Comparison of ENCODE assay signal across 13 cellular contexts in the genomic region with DNA sequence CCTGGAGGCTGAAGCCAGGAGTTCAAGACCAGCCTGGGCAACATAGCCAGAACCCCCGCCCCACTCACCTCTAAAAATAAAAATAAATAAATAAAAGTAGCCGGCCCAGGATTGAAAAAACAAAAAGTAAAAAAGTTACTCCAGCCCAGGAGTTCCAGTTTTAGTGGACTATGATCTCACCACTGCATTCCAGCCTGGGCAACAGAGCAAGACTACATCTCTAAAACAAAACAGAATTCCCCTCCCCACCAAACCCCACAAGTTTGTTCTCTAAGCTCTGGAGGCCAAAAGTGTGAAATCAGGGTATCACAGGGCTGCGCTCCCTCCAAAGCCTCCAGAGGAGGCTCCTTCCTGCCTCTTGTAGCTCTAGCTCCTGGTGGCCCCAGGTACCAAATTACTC. TPM values are rescaled to one million over a fixed set of nuclear protein-coding genes. Genes with fewer than 3 reads are reported as not detected.
DNase-seq lines count a peak whose midpoint lies in the region; ATAC-seq, FAIRE-seq and TF ChIP-seq lines count a peak whose summit lies in the region.
"Had no signal": no experiment of that assay in that cellular context is flagged by ENCODE, and none has a peak within 500 bp of the region (broad histone marks: within the 10 kb centered on the region; RNA-seq: fewer than 3 reads in every experiment).

No MANE protein-coding gene starts in this region.

- H3K9me3 Mint-ChIP-seq in activated B cell treated with CpG ODN at 0.5 μM for 24 hours, result no peaks in the 10 kb centered on the region

- TF ChIP-seq EP300 in HepG2 (IDR thresholded peaks at IDR 0.05; ENCODE audit: low read depth in 2 of 2, low read length in 2 of 2), result no peak
- no peak for TF ChIP-seq EP300 in HepG2 (CRISPR knock-in tag; IDR thresholded peaks at IDR 0.05; ENCODE audit: borderline replicate concordance)

- no TSS peak for BruUV-seq in HepG2 (replicated peaks; lab: Mats Ljungman, UMichigan)

- H3K9me3 ChIP-seq in right atrium auricular region (no peaks in the 10 kb centered on the region), HepG2 (ENCODE audit: low read length) (no peaks in the 10 kb centered on the region), pancreas (no peaks in the 10 kb centered on the region)
- H3K9me3 ChIP-seq: esophagus muscularis mucosa, uterus had no signal

- H3K27ac Mint-ChIP-seq in activated B cell treated with CpG ODN at 0.5 μM for 24 hours, result no peak overlapping the region

- H3K4me1 Mint-ChIP-seq in activated B cell treated with CpG ODN at 0.5 μM for 24 hours, result peaks cover 47% of the 10 kb centered on the region

- H3K9ac ChIP-seq in HepG2 (ENCODE audit: insufficient read depth, low read depth, low read length), result peak overlapping the region; percentile 98; the same call in 1 of the 2 replicates

- no peak for TF ChIP-seq CTCF in right atrium auricular region (IDR thresholded peaks at IDR 0.05)
- TF ChIP-seq CTCF in activated B cell treated with CpG ODN at 0.5 μM for 24 hours (IDR thresholded peaks at IDR 0.05), result no peak
- no peak for TF ChIP-seq CTCF in HepG2 (CRISPR knock-in tag; IDR thresholded peaks at IDR 0.05)
- no peak for TF ChIP-seq CTCF in pancreas (IDR thresholded peaks at IDR 0.05)

- TF ChIP-seq RAD21 in HepG2 (CRISPR knock-in tag; IDR thresholded peaks at IDR 0.05), result no peak

- H4K20me1 ChIP-seq in HepG2 (ENCODE audit: insufficient read depth, low read length), result no peaks in the 10 kb centered on the region

- H3K36me3 ChIP-seq in right atrium auricular region, result no peaks in the 10 kb centered on the region
- no peaks in the 10 kb centered on the region for H3K36me3 ChIP-seq in HepG2 (replicated peaks in 1 of 2; ENCODE audit: control insufficient read depth in 1 of 2, insufficient read depth in 2 of 2, low read length in 2 of 2)
- H3K36me3 ChIP-seq in pancreas, result no peaks in the 10 kb centered on the region
- H3K36me3 ChIP-seq: uterus had no signal

- H3K4me1 ChIP-seq in right atrium auricular region, result peaks cover 0 to 13% of the 10 kb centered on the region in 2 donors
- peaks cover 43% of the 10 kb centered on the region for H3K4me1 ChIP-seq in HepG2 (ENCODE audit: insufficient read depth, low read length)
- H3K4me1 ChIP-seq in pancreas, result no peaks in the 10 kb centered on the region
- H3K4me1 ChIP-seq: uterus had no signal

- H3K27ac ChIP-seq in right atrium auricular region (no peak overlapping the region), HepG2 (ENCODE audit: extremely low read length, insufficient read depth, low read length) (peak overlapping the region; percentile 91), pancreas (no peak overlapping the region)

- H3K27me3 Mint-ChIP-seq in activated B cell treated with CpG ODN at 0.5 μM for 24 hours, result no peaks in the 10 kb centered on the region

- H3K4me3 Mint-ChIP-seq in activated B cell treated with CpG ODN at 0.5 μM for 24 hours, result peak overlapping the region; percentile 82

- in situ Hi-C loops in HepG2 (cut with HindIII; ENCODE audit: extremely low pct_ligation_motif_present, low pct_unique_long_range_greater_than_20kb), result loop anchor here (10.0 kb wide), 1 partner anchor 139 kb away; no protein-coding TSS in a partner anchor

- no peak for ATAC-seq in Right ventricle myocardium inferior
- ATAC-seq in activated B cell treated with CpG ODN at 0.5 μM for 24 hours (ENCODE audit: low read depth), result no peak
- ATAC-seq in HepG2, result no peak
- ATAC-seq in pancreas, result no peak

- CTCF ChIA-PET in activated B cell treated with CpG ODN at 0.5 μM for 24 hours (lab: Charles Lee) (no interaction called here), HepG2 (lab: Yijun Ruan, JAX; ENCODE audit: low intra/inter-chr PET ratio, low total read pairs) (no interaction called here)

- H3K27me3 ChIP-seq in right atrium auricular region (no peaks in the 10 kb centered on the region), HepG2 (ENCODE audit: control insufficient read depth in 1 of 2, insufficient read depth in 2 of 2, low read length in 2 of 2) (no peaks in the 10 kb centered on the region; a peak in 2 of 5 replicates), pancreas (no peaks in the 10 kb centered on the region)
- H3K27me3 ChIP-seq: esophagus muscularis mucosa, uterus had no signal

- DNase-seq in Right ventricle myocardium inferior (ENCODE audit: missing footprints), result peak; percentile 15
- no peak for DNase-seq in right atrium auricular region (ENCODE audit: low spot score)
- no peak for DNase-seq in activated B cell treated with CpG ODN at 0.5 μM for 24 hours
- DNase-seq in HepG2 (ENCODE audit: low spot score), result peak; percentile 52
- no peak for DNase-seq in AG08396 (ENCODE audit: low spot score)
- DNase-seq in stimulated activated CD4-positive, alpha-beta T cell treated with anti-CD3 and anti-CD28 coated beads, Interleukin-4, amount 100 ng/mL, for 24 hours, result no peak
- no peak for DNase-seq in pancreas
- DNase-seq in hepatic stellate cell (ENCODE audit: low spot score), result no peak
- DNase-seq: NCI-H1417 treated with DMSO at 0.1 percent for 48 hours had no signal

- H3K79me2 ChIP-seq in HepG2 (ENCODE audit: insufficient read depth, low read length), result peaks cover 3% of the 10 kb centered on the region

- intact Hi-C loops in Right ventricle myocardium inferior (cut with DNase I), result no loop called here
- intact Hi-C loops in activated B cell treated with CpG ODN at 0.5 μM for 24 hours (cut with micrococcal nuclease), result loop anchor here (5.0 to 10.0 kb wide), 2 partner anchors 36 to 1171 kb away; a partner anchor contains a TSS
- intact Hi-C loops in HepG2 (cut with micrococcal nuclease; ENCODE audit: unreplicated experiment), result no loop called here
- intact Hi-C loops in pancreas (cut with DNase I), result no loop called here

- POLR2A ChIA-PET in activated B cell treated with CpG ODN at 0.5 μM for 24 hours (lab: Charles Lee), result interaction anchor here (0.6 to 2.6 kb wide), 2 partner anchors 35 to 52 kb away, joined by 4 to 25 read pairs; no protein-coding TSS in a partner anchor
- POLR2A ChIA-PET in HepG2 (lab: Yijun Ruan, JAX), result interaction anchor here (1.2 to 6.5 kb wide), 6 partner anchors 18 to 73 kb away, joined by 3 to 113 read pairs (median 28); a partner anchor contains a TSS

- H2AFZ ChIP-seq in HepG2 (ENCODE audit: low read length), result no peak overlapping the region

- H3K36me3 Mint-ChIP-seq in activated B cell treated with CpG ODN at 0.5 μM for 24 hours (ENCODE audit: low read depth), result peaks cover 1% of the 10 kb centered on the region

- H3K4me3 ChIP-seq in right atrium auricular region (no peak overlapping the region), HepG2 (replicated peaks in 1 of 3; ENCODE audit: insufficient read depth in 1 of 3, low read depth in 2 of 3, low read length in 3 of 3) (0 out of 6 replicates have a peak overlapping the region, but pooled peaks of 1 of the 3 experiments have one; percentile 100), pancreas (no peak overlapping the region)

- peak; percentile 56 for FAIRE-seq in HepG2 (lab: Jason Lieb, UNC)
- FAIRE-seq in pancreas (lab: Jason Lieb, UNC), result no peak
- FAIRE-seq: small intestine had no signal

- 53% methylated on average over 3 of the region's 3 CpGs for WGBS in HepG2 (ENCODE audit: low lambda C conversion rate)
- WGBS in pancreas, 2 donors, result 71 to 78% methylated on average over 3 of the region's 3 CpGs

- no peak for TF ChIP-seq POLR2A in HepG2 (IDR thresholded peaks at IDR 0.05; ENCODE audit: insufficient read depth in 1 of 2, low read depth in 2 of 2, low read length in 2 of 2)

- H3K4me2 ChIP-seq in HepG2 (ENCODE audit: low read depth, low read length), result peak overlapping the region; percentile 97

RNA-seq across cellular contexts. Expression of a gene that starts 1.7 kb away (rescaled TPM):
- 19.6 TPM for total RNA-seq in Right ventricle myocardium inferior
- total RNA-seq in right atrium auricular region, result 10 to 100 TPM in 1 of 2 donors, 1 to 10 TPM in 1; 7.5 to 11.7 TPM
- 37.7 and 55.4 TPM in 2 replicates for total RNA-seq in activated B cell treated with CpG ODN at 0.5 μM for 24 hours
- 10.2 and 20.3 TPM in 2 replicates for total RNA-seq in HepG2 (2016; rRNA removed; fragmentation: Illumina TruSeq; extraction: Trizol)
- 5.4 and 6.4 TPM in 2 replicates for total RNA-seq in HepG2 (2016; cell fraction: cytosol; rRNA removed; fragmentation: Illumina TruSeq; extraction: Trizol; ENCODE audit: low read depth)
- total RNA-seq in HepG2 (2016; cell fraction: insoluble cytoplasmic fraction; rRNA removed; fragmentation: Illumina TruSeq; extraction: Trizol), result 9.1 and 22.3 TPM in 2 replicates
- 6.5 and 7.3 TPM in 2 replicates for total RNA-seq in HepG2 (2016; cell fraction: membrane; rRNA removed; fragmentation: Illumina TruSeq; extraction: Trizol)
- total RNA-seq in HepG2 (2016; cell fraction: nucleus; rRNA removed; fragmentation: Illumina TruSeq; extraction: Trizol), result 18.0 and 21.4 TPM in 2 replicates
- polyA plus RNA-seq in HepG2 (2011; rRNA removed), result 19.2 and 20.5 TPM in 2 replicates
- 6.4 and 12.2 TPM in 2 replicates for polyA plus RNA-seq in HepG2 (2011; cell fraction: cytosol; rRNA removed)
- 166 and 260 TPM in 2 replicates for polyA plus RNA-seq in HepG2 (2011; cell fraction: nucleus; rRNA removed)
- polyA plus RNA-seq in HepG2 (2012), result 16.1 and 26.4 TPM in 2 replicates
- polyA plus RNA-seq in HepG2 (2016; cell fraction: cytosol; fragmentation: Illumina TruSeq; extraction: Trizol; ENCODE audit: low read depth), result 1.4 and 1.5 TPM in 2 replicates
- polyA plus RNA-seq in HepG2 (2016; cell fraction: insoluble cytoplasmic fraction; fragmentation: Illumina TruSeq; extraction: Trizol; ENCODE audit: low read depth), result 7.6 and 10.2 TPM in 2 replicates
- 3.0 and 3.4 TPM in 2 replicates for polyA plus RNA-seq in HepG2 (2016; cell fraction: membrane; fragmentation: Illumina TruSeq; extraction: Trizol; ENCODE audit: low read depth)
- polyA plus RNA-seq in HepG2 (2016; cell fraction: nucleus; fragmentation: Illumina TruSeq; extraction: Trizol; ENCODE audit: insufficient read depth, low read depth), result 52.5 and 55.5 TPM in 2 replicates
- polyA minus RNA-seq in HepG2 (2011; rRNA and poly(A)+ RNA removed; ENCODE audit: low replicate concordance), result 12.2 and 16.0 TPM in 2 replicates
- 6.7 and 8.6 TPM in 2 replicates for polyA minus RNA-seq in HepG2 (2011; cell fraction: cytosol; rRNA and poly(A)+ RNA removed)
- 21.5 and 26.5 TPM in 2 replicates for polyA minus RNA-seq in HepG2 (2011; cell fraction: nucleus; rRNA and poly(A)+ RNA removed)
- 10 to 100 TPM; 14.9 to 30.5 (median 20.6) TPM for total RNA-seq in pancreas
- 100 to 1,000 TPM in 1 of 2 donors, 10 to 100 TPM in 1; 93.1 to 116 TPM for polyA plus RNA-seq in pancreas

RNA-seq across cellular contexts. Expression of a gene that starts 34.3 kb away (rescaled TPM):
- 16.5 TPM for total RNA-seq in Right ventricle myocardium inferior
- 10 to 100 TPM; 21.9 to 32.7 TPM for total RNA-seq in right atrium auricular region
- total RNA-seq in activated B cell treated with CpG ODN at 0.5 μM for 24 hours, result 49.3 and 61.1 TPM in 2 replicates
- 56.7 and 61.9 TPM in 2 replicates for total RNA-seq in HepG2 (2016; rRNA removed; fragmentation: Illumina TruSeq; extraction: Trizol)
- total RNA-seq in HepG2 (2016; cell fraction: cytosol; rRNA removed; fragmentation: Illumina TruSeq; extraction: Trizol; ENCODE audit: low read depth), result 33.4 and 40.8 TPM in 2 replicates
- 56.8 and 63.9 TPM in 2 replicates for total RNA-seq in HepG2 (2016; cell fraction: insoluble cytoplasmic fraction; rRNA removed; fragmentation: Illumina TruSeq; extraction: Trizol)
- total RNA-seq in HepG2 (2016; cell fraction: membrane; rRNA removed; fragmentation: Illumina TruSeq; extraction: Trizol), result 47.0 and 50.8 TPM in 2 replicates
- 51.6 and 62.1 TPM in 2 replicates for total RNA-seq in HepG2 (2016; cell fraction: nucleus; rRNA removed; fragmentation: Illumina TruSeq; extraction: Trizol)
- 71.9 and 86.9 TPM in 2 replicates for polyA plus RNA-seq in HepG2 (2011; rRNA removed)
- polyA plus RNA-seq in HepG2 (2011; cell fraction: cytosol; rRNA removed), result 79.8 and 81.8 TPM in 2 replicates
- 137 and 149 TPM in 2 replicates for polyA plus RNA-seq in HepG2 (2011; cell fraction: nucleus; rRNA removed)
- polyA plus RNA-seq in HepG2 (2012), result 47.2 and 55.2 TPM in 2 replicates
- polyA plus RNA-seq in HepG2 (2016; cell fraction: cytosol; fragmentation: Illumina TruSeq; extraction: Trizol; ENCODE audit: low read depth), result 25.6 and 28.6 TPM in 2 replicates
- 56.0 and 56.2 TPM in 2 replicates for polyA plus RNA-seq in HepG2 (2016; cell fraction: insoluble cytoplasmic fraction; fragmentation: Illumina TruSeq; extraction: Trizol; ENCODE audit: low read depth)
- 51.0 and 51.1 TPM in 2 replicates for polyA plus RNA-seq in HepG2 (2016; cell fraction: membrane; fragmentation: Illumina TruSeq; extraction: Trizol; ENCODE audit: low read depth)
- polyA plus RNA-seq in HepG2 (2016; cell fraction: nucleus; fragmentation: Illumina TruSeq; extraction: Trizol; ENCODE audit: insufficient read depth, low read depth), result 128 and 130 TPM in 2 replicates
- 31.8 and 64.1 TPM in 2 replicates for polyA minus RNA-seq in HepG2 (2011; rRNA and poly(A)+ RNA removed; ENCODE audit: low replicate concordance)
- polyA minus RNA-seq in HepG2 (2011; cell fraction: cytosol; rRNA and poly(A)+ RNA removed), result 18.9 and 34.5 TPM in 2 replicates
- polyA minus RNA-seq in HepG2 (2011; cell fraction: nucleus; rRNA and poly(A)+ RNA removed), result 55.4 and 70.4 TPM in 2 replicates
- 10 to 100 TPM; 14.1 to 28.1 (median 20.7) TPM for total RNA-seq in pancreas
- polyA plus RNA-seq in pancreas, result 10 to 100 TPM; 42.8 to 63.9 TPM

RNA-seq across cellular contexts. Expression of a gene that starts 40.5 kb away (rescaled TPM):
- not detected for total RNA-seq in Right ventricle myocardium inferior
- 1 to 10 TPM in 1 of 2 donors, under 1 TPM in 1; 0.56 to 1.1 TPM for total RNA-seq in right atrium auricular region
- total RNA-seq in activated B cell treated with CpG ODN at 0.5 μM for 24 hours, result 0.15 TPM in 1 of 2 replicates, not detected in the other
- total RNA-seq in HepG2 (2016; rRNA removed; fragmentation: Illumina TruSeq; extraction: Trizol), result 0.20 and 0.72 TPM in 2 replicates
- 0.30 TPM in 1 of 2 replicates, not detected in the other for total RNA-seq in HepG2 (2016; cell fraction: cytosol; rRNA removed; fragmentation: Illumina TruSeq; extraction: Trizol; ENCODE audit: low read depth)
- total RNA-seq in HepG2 (2016; cell fraction: insoluble cytoplasmic fraction; rRNA removed; fragmentation: Illumina TruSeq; extraction: Trizol), result 0.32 and 0.36 TPM in 2 replicates
- total RNA-seq in HepG2 (2016; cell fraction: membrane; rRNA removed; fragmentation: Illumina TruSeq; extraction: Trizol), result 0.34 and 0.52 TPM in 2 replicates
- total RNA-seq in HepG2 (2016; cell fraction: nucleus; rRNA removed; fragmentation: Illumina TruSeq; extraction: Trizol), result 0.72 and 0.75 TPM in 2 replicates
- 0.17 and 0.30 TPM in 2 replicates for polyA plus RNA-seq in HepG2 (2011; rRNA removed)
- polyA plus RNA-seq in HepG2 (2011; cell fraction: cytosol; rRNA removed), result 0.14 and 0.27 TPM in 2 replicates
- 4.0 and 5.9 TPM in 2 replicates for polyA plus RNA-seq in HepG2 (2011; cell fraction: nucleus; rRNA removed)
- 0.87 and 1.1 TPM in 2 replicates for polyA plus RNA-seq in HepG2 (2012)
- polyA plus RNA-seq in HepG2 (2016; cell fraction: cytosol; fragmentation: Illumina TruSeq; extraction: Trizol; ENCODE audit: low read depth), result 0.07 TPM in 1 of 2 replicates, not detected in the other
- polyA plus RNA-seq in HepG2 (2016; cell fraction: insoluble cytoplasmic fraction; fragmentation: Illumina TruSeq; extraction: Trizol; ENCODE audit: low read depth), result 0.29 and 0.79 TPM in 2 replicates
- 0.31 and 0.40 TPM in 2 replicates for polyA plus RNA-seq in HepG2 (2016; cell fraction: membrane; fragmentation: Illumina TruSeq; extraction: Trizol; ENCODE audit: low read depth)
- 2.5 and 3.4 TPM in 2 replicates for polyA plus RNA-seq in HepG2 (2016; cell fraction: nucleus; fragmentation: Illumina TruSeq; extraction: Trizol; ENCODE audit: insufficient read depth, low read depth)
- 2.6 TPM in 1 of 2 replicates, not detected in the other for polyA minus RNA-seq in HepG2 (2011; rRNA and poly(A)+ RNA removed; ENCODE audit: low replicate concordance)
- polyA minus RNA-seq in HepG2 (2011; cell fraction: cytosol; rRNA and poly(A)+ RNA removed), result 1.1 and 1.4 TPM in 2 replicates
- polyA minus RNA-seq in HepG2 (2011; cell fraction: nucleus; rRNA and poly(A)+ RNA removed), result 1.9 and 2.1 TPM in 2 replicates
- not detected for total RNA-seq in pancreas
- not detected for polyA plus RNA-seq in pancreas
- polyA plus RNA-seq: CD14-positive monocyte had no signal

RNA-seq across cellular contexts. Expression of a gene that starts 49.5 kb away (rescaled TPM):
- total RNA-seq in Right ventricle myocardium inferior (11.1 TPM), right atrium auricular region (1 to 10 TPM; 6.4 to 6.6 TPM), activated B cell treated with CpG ODN at 0.5 μM for 24 hours (29.2 and 34.7 TPM in 2 replicates), HepG2 (2016; rRNA removed; fragmentation: Illumina TruSeq; extraction: Trizol) (124 and 134 TPM in 2 replicates), pancreas (1 to 10 TPM; 3.7 to 9.4 (median 7.0) TPM)
- total RNA-seq in HepG2 (2016; cell fraction: cytosol; rRNA removed; fragmentation: Illumina TruSeq; extraction: Trizol; ENCODE audit: low read depth), result 63.0 and 77.3 TPM in 2 replicates
- total RNA-seq in HepG2 (2016; cell fraction: insoluble cytoplasmic fraction; rRNA removed; fragmentation: Illumina TruSeq; extraction: Trizol), result 125 and 130 TPM in 2 replicates
- total RNA-seq in HepG2 (2016; cell fraction: membrane; rRNA removed; fragmentation: Illumina TruSeq; extraction: Trizol), result 99.9 and 116 TPM in 2 replicates
- 56.0 and 67.3 TPM in 2 replicates for total RNA-seq in HepG2 (2016; cell fraction: nucleus; rRNA removed; fragmentation: Illumina TruSeq; extraction: Trizol)
- polyA plus RNA-seq in HepG2 (2011; rRNA removed) (39.5 and 57.5 TPM in 2 replicates), pancreas (10 to 100 TPM in 1 of 2 donors, 1 to 10 TPM in 1; 9.8 to 11.0 TPM)
- polyA plus RNA-seq in HepG2 (2011; cell fraction: cytosol; rRNA removed), result 30.6 and 53.2 TPM in 2 replicates
- polyA plus RNA-seq in HepG2 (2011; cell fraction: nucleus; rRNA removed), result 36.9 and 39.6 TPM in 2 replicates
- polyA plus RNA-seq in HepG2 (2012), result 29.8 and 41.3 TPM in 2 replicates
- polyA plus RNA-seq in HepG2 (2016; cell fraction: cytosol; fragmentation: Illumina TruSeq; extraction: Trizol; ENCODE audit: low read depth), result 57.1 and 73.3 TPM in 2 replicates
- 98.3 and 102 TPM in 2 replicates for polyA plus RNA-seq in HepG2 (2016; cell fraction: insoluble cytoplasmic fraction; fragmentation: Illumina TruSeq; extraction: Trizol; ENCODE audit: low read depth)
- 74.9 and 82.8 TPM in 2 replicates for polyA plus RNA-seq in HepG2 (2016; cell fraction: membrane; fragmentation: Illumina TruSeq; extraction: Trizol; ENCODE audit: low read depth)
- polyA plus RNA-seq in HepG2 (2016; cell fraction: nucleus; fragmentation: Illumina TruSeq; extraction: Trizol; ENCODE audit: insufficient read depth, low read depth), result 101 and 105 TPM in 2 replicates
- 26.4 and 34.1 TPM in 2 replicates for polyA minus RNA-seq in HepG2 (2011; rRNA and poly(A)+ RNA removed; ENCODE audit: low replicate concordance)
- 11.1 and 15.5 TPM in 2 replicates for polyA minus RNA-seq in HepG2 (2011; cell fraction: cytosol; rRNA and poly(A)+ RNA removed)
- polyA minus RNA-seq in HepG2 (2011; cell fraction: nucleus; rRNA and poly(A)+ RNA removed), result 13.2 and 17.9 TPM in 2 replicates

Comparison
In these comparisons a context has a peak if more than half of its experiments do, and no peak if none do; other contexts are left out.
1. DNase-seq: peak in Right ventricle myocardium inferior (single experiment) and HepG2 (single experiment); none in right atrium auricular region (single experiment), activated B cell treated with CpG ODN at 0.5 μM for 24 hours (single experiment), AG08396 (single experiment), stimulated activated CD4-positive, alpha-beta T cell treated with anti-CD3 and anti-CD28 coated beads, Interleukin-4, amount 100 ng/mL, for 24 hours (single experiment), pancreas (0 of 6) and hepatic stellate cell (single experiment).